ENCODE assay signal across 14 cellular contexts in genomic region chr21:46046471-46046870, GRCh38. TPM values are rescaled to one million over a fixed set of nuclear protein-coding genes. Genes with fewer than 3 reads are reported as not detected.
"Had no signal": no experiment of that assay in that cellular context is flagged by ENCODE, and none has a peak within 500 bp of the region (broad histone marks: within the 10 kb centered on the region; RNA-seq: fewer than 3 reads in every experiment).

No MANE protein-coding gene starts in this region.

- DNase-seq: activated CD4-positive, alpha-beta memory T cell treated with anti-CD3 and anti-CD28 coated beads, Interleukin-2, amount 10 ng/mL, durations not matched to agents 7 days and 5 days; activated CD8-positive, alpha-beta memory T cell treated with anti-CD3 and anti-CD28 coated beads, Interleukin-2, amount 50 U/mL, for 4 hours; activated naive CD4-positive, alpha-beta T cell treated with anti-CD3 and anti-CD28 coated beads for 36 hours; amniotic stem cell; spleen; stimulated activated CD4-positive, alpha-beta T cell treated with anti-CD3 and anti-CD28 coated beads, Interleukin-1b, Interleukin-23, amount 100 ng/mL, for 48 hours; T-helper 9 cell had no signal

- H3K79me2 ChIP-seq: parathyroid adenoma had no signal

- H3K27me3 Mint-ChIP-seq: brain had no signal

- H3K27ac Mint-ChIP-seq: activated CD4-positive, alpha-beta memory T cell treated with anti-CD3 and anti-CD28 coated beads, Interleukin-2, amount 10 ng/mL, durations not matched to agents 7 days and 5 days; activated naive CD4-positive, alpha-beta T cell treated with anti-CD3 and anti-CD28 coated beads for 36 hours; activated T-helper 1 cell treated with anti-CD3 and anti-CD28 coated beads, Interleukin-12 subunit alpha, Interleukin-12 subunit beta, Interleukin-2, Interleukin-4 antibody, amounts not matched to agents 30 ng/mL and 10 ng/mL and 1 ng/mL, durations not matched to agents 14 hours and 24 hours and 36 hours; brain; stimulated activated memory B cell treated with anti-CD40 and anti-IgM and Interleukin-4, amounts not matched to agents 10 μg/mL and 1 μg/mL and 100 μg/mL, for 72 hours had no signal

- H3K36me3 Mint-ChIP-seq: brain; stimulated activated memory B cell treated with anti-CD40 and anti-IgM and Interleukin-4, amounts not matched to agents 10 μg/mL and 1 μg/mL and 100 μg/mL, for 72 hours had no signal

- H3K36me3 ChIP-seq: left lung, spleen had no signal

- H3K27ac ChIP-seq: left lung, parathyroid adenoma, spleen, VCaP had no signal

- ATAC-seq: left lung; stimulated activated memory B cell treated with anti-CD40 and anti-IgM and Interleukin-4, amounts not matched to agents 10 μg/mL and 1 μg/mL and 100 μg/mL, for 72 hours had no signal

- H3K4me3 ChIP-seq: left lung, spleen had no signal

- H3K9ac ChIP-seq: parathyroid adenoma had no signal

- H2AFZ ChIP-seq: parathyroid adenoma had no signal

- H3K4me1 ChIP-seq: parathyroid adenoma, spleen had no signal

- H3K9me3 ChIP-seq: left lung had no signal

- H3K4me3 Mint-ChIP-seq: activated CD4-positive, alpha-beta memory T cell treated with anti-CD3 and anti-CD28 coated beads, Interleukin-2, amount 10 ng/mL, durations not matched to agents 7 days and 5 days; activated naive CD4-positive, alpha-beta T cell treated with anti-CD3 and anti-CD28 coated beads for 36 hours; activated T-helper 1 cell treated with anti-CD3 and anti-CD28 coated beads, Interleukin-12 subunit alpha, Interleukin-12 subunit beta, Interleukin-2, Interleukin-4 antibody, amounts not matched to agents 30 ng/mL and 10 ng/mL and 1 ng/mL, durations not matched to agents 14 hours and 24 hours and 36 hours; brain; stimulated activated memory B cell treated with anti-CD40 and anti-IgM and Interleukin-4, amounts not matched to agents 10 μg/mL and 1 μg/mL and 100 μg/mL, for 72 hours had no signal

- H3K4me1 Mint-ChIP-seq: activated CD4-positive, alpha-beta memory T cell treated with anti-CD3 and anti-CD28 coated beads, Interleukin-2, amount 10 ng/mL, durations not matched to agents 7 days and 5 days; stimulated activated memory B cell treated with anti-CD40 and anti-IgM and Interleukin-4, amounts not matched to agents 10 μg/mL and 1 μg/mL and 100 μg/mL, for 72 hours had no signal

- H3K9me3 Mint-ChIP-seq: activated CD4-positive, alpha-beta memory T cell treated with anti-CD3 and anti-CD28 coated beads, Interleukin-2, amount 10 ng/mL, durations not matched to agents 7 days and 5 days; activated T-helper 1 cell treated with anti-CD3 and anti-CD28 coated beads, Interleukin-12 subunit alpha, Interleukin-12 subunit beta, Interleukin-2, Interleukin-4 antibody, amounts not matched to agents 30 ng/mL and 10 ng/mL and 1 ng/mL, durations not matched to agents 14 hours and 24 hours and 36 hours; stimulated activated memory B cell treated with anti-CD40 and anti-IgM and Interleukin-4, amounts not matched to agents 10 μg/mL and 1 μg/mL and 100 μg/mL, for 72 hours had no signal

RNA-seq across cellular contexts. Expression of gene COL6A2, which starts 51.4 kb away (rescaled TPM):
- polyA plus RNA-seq: neural cell had no signal
